In genomic region chr16:30651124-30652004, GRCh38 we compare ENCODE assay signal across 1 cellular context.
TF ChIP-seq lines count a peak whose summit lies in the region.

No MANE protein-coding gene starts in this region.

TF ChIP-seq in HepG2, 621 proteins besides CTCF, POLR2A, EP300 and RAD21 (continued from another document and continues in another):
- TF ChIP-seq PATZ1 (CRISPR knock-in tag; IDR thresholded peaks at IDR 0.05) (peak; percentile 44), NAIF1 (CRISPR knock-in tag; IDR thresholded peaks at IDR 0.05; ENCODE audit: borderline replicate concordance) (0 out of 2 replicates have a peak, but pooled peaks have one; percentile 8), ZNF180 (CRISPR knock-in tag; IDR thresholded peaks at IDR 0.05; ENCODE audit: borderline replicate concordance, low read depth) (peak; percentile 60; the same call in 1 of the 2 replicates), ZBTB20 (CRISPR knock-in tag; IDR thresholded peaks at IDR 0.05; ENCODE audit: borderline replicate concordance, low read depth) (0 out of 2 replicates have a peak, but pooled peaks have one; percentile 35), SP5 (CRISPR knock-in tag; IDR thresholded peaks at IDR 0.05; ENCODE audit: borderline replicate concordance, low read depth) (0 out of 2 replicates have a peak, but pooled peaks have one; percentile 30), ZNF101 (CRISPR knock-in tag; IDR thresholded peaks at IDR 0.05; ENCODE audit: borderline replicate concordance, low read depth) (no peak), ARID4A (CRISPR knock-in tag; IDR thresholded peaks at IDR 0.05; ENCODE audit: borderline replicate concordance) (peak; percentile 55; the same call in 1 of the 2 replicates), SKIL (CRISPR knock-in tag; IDR thresholded peaks at IDR 0.05; ENCODE audit: borderline replicate concordance) (no peak), ZNF713 (CRISPR knock-in tag; IDR thresholded peaks at IDR 0.05) (no peak), KLF16 (CRISPR knock-in tag; IDR thresholded peaks at IDR 0.05) (0 out of 4 replicates have a peak, but pooled peaks of 1 of the 2 experiments have one; percentile 20), FOXM1 (CRISPR knock-in tag; IDR thresholded peaks at IDR 0.05) (no peak), ZNF318 (CRISPR knock-in tag; IDR thresholded peaks at IDR 0.05) (peak; percentile 37; the same call in 1 of the 2 replicates), MAX (IDR thresholded peaks at IDR 0.05) (0 out of 2 replicates have a peak, but pooled peaks have one; percentile 28), GPN1 (CRISPR knock-in tag; IDR thresholded peaks at IDR 0.05; ENCODE audit: borderline replicate concordance) (no peak), ZFY (CRISPR knock-in tag; IDR thresholded peaks at IDR 0.05) (peak; percentile 17), ETV5 (CRISPR knock-in tag; IDR thresholded peaks at IDR 0.05; ENCODE audit: borderline replicate concordance) (no peak), ZBTB14 (CRISPR knock-in tag; IDR thresholded peaks at IDR 0.05) (no peak), EED (CRISPR knock-in tag; IDR thresholded peaks at IDR 0.05) (peak; percentile 2; the same call in 1 of the 2 replicates), ZBTB10 (CRISPR knock-in tag; IDR thresholded peaks at IDR 0.05; ENCODE audit: borderline replicate concordance) (no peak), ZNF737 (CRISPR knock-in tag; IDR thresholded peaks at IDR 0.05; ENCODE audit: borderline replicate concordance) (no peak), KDM5A (IDR thresholded peaks at IDR 0.05; ENCODE audit: borderline replicate concordance, low read length) (0 out of 2 replicates have a peak, but pooled peaks have one; percentile 44), ZNF598 (CRISPR knock-in tag; IDR thresholded peaks at IDR 0.05; ENCODE audit: borderline replicate concordance) (no peak), ZNF264 (CRISPR knock-in tag; IDR thresholded peaks at IDR 0.05) (no peak), ZBTB25 (CRISPR knock-in tag; IDR thresholded peaks at IDR 0.05) (peak; percentile 29; the same call in 1 of the 2 replicates), MAFG (CRISPR knock-in tag; IDR thresholded peaks at IDR 0.05) (no peak), CSRNP1 (CRISPR knock-in tag; IDR thresholded peaks at IDR 0.05) (no peak), ZNF749 (CRISPR knock-in tag; IDR thresholded peaks at IDR 0.05; ENCODE audit: borderline replicate concordance) (no peak), ZNF230 (CRISPR knock-in tag; IDR thresholded peaks at IDR 0.05) (no peak; the same call in 1 of the 2 replicates)
